8 cellular contexts compared by ENCODE assay signal in the genomic region with DNA sequence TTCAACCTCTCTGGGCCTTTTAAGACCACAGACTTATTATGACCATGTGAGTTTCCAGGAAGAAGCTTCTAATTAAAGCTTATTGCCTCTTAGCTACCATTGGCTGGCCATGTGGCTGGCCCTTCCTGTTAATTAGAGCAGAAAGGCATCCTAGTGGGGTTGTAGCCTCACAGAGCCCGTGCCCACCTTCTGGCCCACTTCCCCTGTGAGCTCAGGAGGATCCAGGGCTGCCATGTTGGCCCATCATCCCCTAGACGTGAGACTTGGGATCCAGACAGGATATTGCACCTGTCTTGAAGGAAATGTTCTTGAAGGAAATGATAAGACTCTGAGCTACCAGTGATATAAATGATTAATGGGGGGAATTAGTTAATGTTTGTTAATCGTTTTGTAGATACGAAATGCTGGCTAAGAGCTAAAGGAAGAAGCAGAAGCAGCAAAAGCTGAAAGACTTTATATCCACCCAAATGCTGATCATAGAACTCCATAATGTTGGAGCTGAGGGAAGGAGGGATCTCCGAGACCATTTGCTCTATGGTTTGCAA.
"Had no signal": no experiment of that assay in that cellular context is flagged by ENCODE, and none has a peak within 500 bp of the region (broad histone marks: within the 10 kb centered on the region; RNA-seq: fewer than 3 reads in every experiment).

No MANE protein-coding gene starts in this region.

- ATAC-seq: GM12878 had no signal

- H3K4me3 ChIP-seq: GM12878 had no signal

- FAIRE-seq: G401.6, GM12878, GM12891, GM12892, GM18507, GM19239 had no signal

- DNase-seq: GDM1, GF-D8 had no signal
